Comparison of ENCODE assay signal across 16 cellular contexts in the genomic region with DNA sequence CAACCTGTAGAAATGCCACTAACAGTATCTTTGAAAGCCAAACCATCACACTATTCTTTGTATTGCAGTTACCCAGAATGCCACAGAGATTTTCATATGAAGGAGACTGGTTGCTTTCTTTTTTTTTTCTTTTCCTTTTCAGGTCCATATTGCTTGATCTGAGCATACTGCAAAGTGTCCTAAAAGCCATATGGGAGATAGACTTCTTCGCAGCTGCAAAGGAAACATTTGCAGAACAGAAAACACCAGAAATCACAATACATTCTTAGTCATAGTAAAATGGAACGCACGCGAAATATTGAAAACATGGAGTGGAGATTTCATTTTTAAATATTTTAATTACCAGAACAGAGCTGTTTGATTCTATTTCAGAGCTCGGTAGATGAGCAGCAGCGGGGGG.
DNase-seq lines count a peak whose midpoint lies in the region; ATAC-seq and TF ChIP-seq lines count a peak whose summit lies in the region.
"Had no signal": no experiment of that assay in that cellular context is flagged by ENCODE, and none has a peak within 500 bp of the region (broad histone marks: within the 10 kb centered on the region; RNA-seq: fewer than 3 reads in every experiment).

No MANE protein-coding gene starts in this region.

- H3K9me2 ChIP-seq in GM23338 (ENCODE audit: insufficient read depth) = peaks cover 4% of the 10 kb centered on the region; the same call in 1 of the 2 replicates
- H3K9me2 ChIP-seq in hepatocyte (replicated peaks; ENCODE audit: insufficient read depth) = no peaks in the 10 kb centered on the region
- H3K9me2 ChIP-seq: SK-N-SH had no signal

- H3K9ac ChIP-seq in SK-N-MC (ENCODE audit: insufficient read length) = peak overlapping the region; percentile 62
- H3K9ac ChIP-seq in stomach smooth muscle (ENCODE audit: low read length in 2 of 2) = peak overlapping the region; percentile 24 to 48
- H3K9ac ChIP-seq: parathyroid adenoma, SK-N-SH had no signal

- no peaks in the 10 kb centered on the region for H3K27me3 ChIP-seq in GM23338 (ENCODE audit: insufficient read depth)
- H3K27me3 ChIP-seq in hepatocyte = no peaks in the 10 kb centered on the region
- no peaks in the 10 kb centered on the region for H3K27me3 ChIP-seq in stomach smooth muscle (ENCODE audit: control insufficient read depth in 1 of 2, insufficient read depth in 2 of 2, low read length in 2 of 2)

- H3K79me2 ChIP-seq in GM23338 (replicated peaks; ENCODE audit: insufficient read depth) = no peaks in the 10 kb centered on the region
- H3K79me2 ChIP-seq in hepatocyte = no peaks in the 10 kb centered on the region
- H3K79me2 ChIP-seq: parathyroid adenoma had no signal

- H3K4me2 ChIP-seq in GM23338 (no peak overlapping the region), hepatocyte (peak overlapping the region; percentile 45)
- H3K4me2 ChIP-seq: SK-N-SH had no signal

- H3K4me3 Mint-ChIP-seq in GM23338 = no peak overlapping the region
- no peak overlapping the region for H3K4me3 Mint-ChIP-seq in naive thymus-derived CD8-positive, alpha-beta T cell
- H3K4me3 Mint-ChIP-seq: memory B cell had no signal

- H3K4me1 Mint-ChIP-seq in GM23338 = peaks cover 23% of the 10 kb centered on the region
- no peaks in the 10 kb centered on the region for H3K4me1 Mint-ChIP-seq in naive thymus-derived CD8-positive, alpha-beta T cell
- H3K4me1 Mint-ChIP-seq: memory B cell had no signal

- H4K20me1 ChIP-seq in GM23338 (replicated peaks; ENCODE audit: insufficient read depth) (no peaks in the 10 kb centered on the region), hepatocyte (ENCODE audit: insufficient read depth, poor library complexity, severe bottlenecking) (no peaks in the 10 kb centered on the region)

- no peaks in the 10 kb centered on the region; the same call in 2 of the 3 replicates for H3K9me3 Mint-ChIP-seq in GM23338
- H3K9me3 Mint-ChIP-seq in naive thymus-derived CD8-positive, alpha-beta T cell = peaks cover 0 to 14% (median 3%) of the 10 kb centered on the region in 9 donors

- H3F3A ChIP-seq in GM23338 (replicated peaks; ENCODE audit: low read depth) = no peaks in the 10 kb centered on the region

- H3K36me3 ChIP-seq in GM23338 (ENCODE audit: insufficient read depth) (no peaks in the 10 kb centered on the region; the same call in 1 of the 2 replicates), SK-N-MC (ENCODE audit: insufficient read depth, low read length) (no peaks in the 10 kb centered on the region), hepatocyte (replicated peaks; ENCODE audit: insufficient read depth, low read depth) (no peaks in the 10 kb centered on the region), stomach smooth muscle (ENCODE audit: control insufficient read depth in 2 of 2, insufficient read depth in 2 of 2, low read length in 2 of 2) (no peaks in the 10 kb centered on the region)

- H2AFZ ChIP-seq in GM23338 (peak overlapping the region; percentile 43; the same call in 1 of the 2 replicates), hepatocyte (no peak overlapping the region)
- H2AFZ ChIP-seq: parathyroid adenoma had no signal

- TF ChIP-seq CTCF in GM23338 (conservative IDR thresholded peaks at IDR 0.05; ENCODE audit: low read depth in 2 of 2) (no peak), hepatocyte (IDR thresholded peaks at IDR 0.05; ENCODE audit: poor library complexity) (no peak)

- peaks cover 20% of the 10 kb centered on the region for H3K4me1 ChIP-seq in GM23338 (ENCODE audit: insufficient read depth)
- peaks cover 33% of the 10 kb centered on the region for H3K4me1 ChIP-seq in hepatocyte (ENCODE audit: insufficient read depth)
- H3K4me1 ChIP-seq in stomach smooth muscle (ENCODE audit: control insufficient read depth, insufficient read depth, low read length) = peaks cover 21% of the 10 kb centered on the region
- H3K4me1 ChIP-seq: parathyroid adenoma had no signal

- POLR2A ChIA-PET in naive thymus-derived CD8-positive, alpha-beta T cell (lab: Charles Lee) = no interaction called here

- no peak for ATAC-seq in GM23338
- no peak for ATAC-seq in naive thymus-derived CD8-positive, alpha-beta T cell

- H3K27ac ChIP-seq in GM23338 (ENCODE audit: low read depth) = no peak overlapping the region
- peak overlapping the region; percentile 95 for H3K27ac ChIP-seq in SK-N-MC
- peak overlapping the region; percentile 88 for H3K27ac ChIP-seq in hepatocyte
- H3K27ac ChIP-seq in stomach smooth muscle (ENCODE audit: low read length) = peak overlapping the region; percentile 92

- no peak overlapping the region for H3K27ac Mint-ChIP-seq in GM23338
- H3K27ac Mint-ChIP-seq in naive thymus-derived CD8-positive, alpha-beta T cell = no peak overlapping the region
- H3K27ac Mint-ChIP-seq: memory B cell had no signal

- no peaks in the 10 kb centered on the region for H3K9me3 ChIP-seq in SK-N-MC (ENCODE audit: low read depth, low read length)
- H3K9me3 ChIP-seq in hepatocyte (ENCODE audit: low read depth) = no peaks in the 10 kb centered on the region
- H3K9me3 ChIP-seq in stomach smooth muscle (ENCODE audit: control insufficient read depth in 2 of 2, low read length in 2 of 2) = no peaks in the 10 kb centered on the region
- H3K9me3 ChIP-seq: SK-N-SH had no signal

- H3K4me3 ChIP-seq in GM23338 (no peak overlapping the region), SK-N-MC (peak overlapping the region; percentile 74), hepatocyte (no peak overlapping the region), stomach smooth muscle (ENCODE audit: low read length in 2 of 2) (peak overlapping the region; percentile 47 to 67)

- no peaks in the 10 kb centered on the region for H3K36me3 Mint-ChIP-seq in GM23338 (ENCODE audit: low read depth)
- H3K36me3 Mint-ChIP-seq in naive thymus-derived CD8-positive, alpha-beta T cell = no peaks in the 10 kb centered on the region
- H3K36me3 Mint-ChIP-seq: memory B cell had no signal

- no peak for DNase-seq in GM23338 (ENCODE audit: low spot score)
- no peak for DNase-seq in SK-N-MC (ENCODE audit: low read depth, low spot score)
- no peak for DNase-seq in hepatocyte (ENCODE audit: low spot score)
- no peak for DNase-seq in NCI-H524 (lab: John Stamatoyannopoulos, UW)
- DNase-seq in NCI-H128 (lab: John Stamatoyannopoulos, UW; ENCODE audit: unreplicated experiment) = no peak
- DNase-seq in naive thymus-derived CD8-positive, alpha-beta T cell = no peak
- DNase-seq: activated CD4-positive, CD25-positive, alpha-beta regulatory T cell; activated T-cell treated with anti-CD3 and anti-CD28 coated beads, Interleukin-2, amount 50 U/mL, for 1 hour; effector CD8-positive, alpha-beta T cell; MV-4-11; stimulated activated CD4-positive, alpha-beta T cell treated with anti-CD3 and anti-CD28 coated beads, Interleukin-4, amount 100 ng/mL, for 1 hour; stimulated activated naive CD4-positive, alpha-beta T cell had no signal

- 48% methylated on average over 6 of the region's 6 CpGs for WGBS in hepatocyte (ENCODE audit: low lambda C conversion rate, missing lambda C conversion rate)

- H3K27me3 Mint-ChIP-seq in GM23338 (ENCODE audit: insufficient read depth, low read depth, poor library complexity) = no peaks in the 10 kb centered on the region
- H3K27me3 Mint-ChIP-seq in naive thymus-derived CD8-positive, alpha-beta T cell = peaks cover 0 to 10% (median 0%) of the 10 kb centered on the region in 5 donors
- H3K27me3 Mint-ChIP-seq: memory B cell had no signal

Comparison
In these comparisons a context has a peak if more than half of its experiments do, and no peak if none do; other contexts are left out.
1. H3K4me3 ChIP-seq: peak in SK-N-MC (single experiment) and stomach smooth muscle (2 of 2); none in GM23338 (single experiment) and hepatocyte (single experiment).